ENCODE assay signal across 18 cellular contexts in the genomic region with DNA sequence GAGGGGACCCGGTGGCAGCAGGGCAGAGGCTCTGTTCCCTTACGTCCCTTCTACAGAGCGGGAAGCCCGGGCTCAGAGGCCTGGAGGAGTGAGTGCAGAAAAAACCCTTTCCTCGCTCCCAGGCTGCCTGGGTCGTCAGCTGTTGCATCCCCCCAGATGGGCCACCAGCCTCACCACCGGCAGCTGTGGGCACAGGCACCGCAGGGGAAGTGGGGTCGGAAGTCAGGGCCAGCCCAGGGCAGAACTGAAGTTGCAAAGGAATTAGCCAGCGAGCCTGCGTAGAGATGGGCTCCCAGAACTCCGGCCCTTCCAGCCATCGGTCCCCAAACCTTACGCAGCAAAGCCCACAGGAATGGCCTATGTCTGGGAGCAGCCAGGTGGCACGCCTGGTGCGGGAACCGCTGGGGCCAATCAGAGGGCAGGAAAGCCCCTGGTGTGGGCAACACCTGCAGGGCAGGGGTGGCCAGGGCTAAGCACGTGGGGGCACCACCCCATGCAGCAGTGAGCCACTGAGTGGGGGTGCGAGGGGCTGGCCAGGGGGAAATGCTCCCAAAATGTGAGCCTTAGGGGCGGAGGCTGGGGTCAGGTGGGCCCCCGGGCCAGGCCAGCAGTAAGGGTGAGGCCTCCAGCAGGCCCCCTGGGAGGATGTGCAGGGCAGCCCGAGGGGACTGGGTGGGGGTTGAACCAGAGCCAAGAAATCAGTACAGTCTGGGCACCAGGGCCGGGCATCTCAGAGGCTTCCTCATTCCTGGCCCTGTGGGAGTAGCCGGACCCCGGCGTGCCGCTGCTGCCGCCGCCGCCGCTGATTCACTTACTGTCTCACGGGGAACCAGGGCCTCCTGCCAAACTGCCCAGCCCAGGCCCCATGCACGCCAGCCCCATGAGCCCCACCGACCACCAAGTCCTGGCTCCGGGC. TPM values are rescaled to one million over a fixed set of nuclear protein-coding genes. Genes with fewer than 3 reads are reported as not detected.
DNase-seq lines count a peak whose midpoint lies in the region; ATAC-seq and TF ChIP-seq lines count a peak whose summit lies in the region.
"Had no signal": no experiment of that assay in that cellular context is flagged by ENCODE, and none has a peak within 500 bp of the region (broad histone marks: within the 10 kb centered on the region; RNA-seq: fewer than 3 reads in every experiment).

No MANE protein-coding gene starts in this region.

- peak; percentile 83 for ATAC-seq in RWPE2 (ENCODE audit: low read depth)
- peak; percentile 70 for ATAC-seq in esophagus mucosa
- ATAC-seq in GM18511 (IDR thresholded peaks at IDR 0.05; ENCODE audit: unreplicated experiment): no peak

- no peaks in the 10 kb centered on the region for H3K9me3 ChIP-seq in RWPE2 (ENCODE audit: severe bottlenecking)
- peaks cover 0 to 11% (median 9%) of the 10 kb centered on the region in 4 donors for H3K9me3 ChIP-seq in stomach
- H3K9me3 ChIP-seq: adrenal gland, suprapubic skin had no signal

- H3K4me3 ChIP-seq in RWPE2 (ENCODE audit: severe bottlenecking): no peak overlapping the region
- no peak overlapping the region for H3K4me3 ChIP-seq in stomach
- H3K4me3 ChIP-seq: adrenal gland, skin epidermis, suprapubic skin had no signal

- TF ChIP-seq CTCF in RWPE2 (IDR thresholded peaks at IDR 0.05; ENCODE audit: poor library complexity, severe bottlenecking) (no peak), stomach (IDR thresholded peaks at IDR 0.05) (no peak)

- DNase-seq in HT-29 (ENCODE audit: low spot score) (peak; percentile 87), RWPE2 (ENCODE audit: low spot score) (peak; percentile 92), stomach (peak; percentile 41), NCI-H1048 (lab: John Stamatoyannopoulos, UW) (no peak), GM03348 (ENCODE audit: low spot score) (no peak), NCI-H524 treated with DMSO at 0.1 percent for 48 hours (lab: John Stamatoyannopoulos, UW) (no peak)
- DNase-seq: activated CD4-positive, alpha-beta T cell treated with anti-CD3 and anti-CD28 coated beads for 4 hours; activated T-cell treated with anti-CD3 and anti-CD28 coated beads, Interleukin-2, amount 50 U/mL, for 48 hours; adrenal gland; CD4-positive, CD25-positive, alpha-beta regulatory T cell; effector CD4-positive, alpha-beta T cell; NCI-H1694; NCI-H82 had no signal

- no peaks in the 10 kb centered on the region for H3K27me3 ChIP-seq in RWPE2 (ENCODE audit: insufficient read depth, poor library complexity, severe bottlenecking)
- peaks cover 0 to 38% (median 0%) of the 10 kb centered on the region in 3 donors for H3K27me3 ChIP-seq in stomach
- H3K27me3 ChIP-seq: adrenal gland had no signal

- no peak for TF ChIP-seq POLR2A in stomach (IDR thresholded peaks at IDR 0.05)

- peaks cover 17% of the 10 kb centered on the region for H3K4me1 ChIP-seq in RWPE2 (ENCODE audit: insufficient read depth, poor library complexity, severe bottlenecking)
- H3K4me1 ChIP-seq in stomach: peaks cover 5 to 21% (median 11%) of the 10 kb centered on the region in 4 donors
- H3K4me1 ChIP-seq: adrenal gland, suprapubic skin had no signal

- WGBS in stomach, 5 donors: 58 to 79% (median 59%) methylated on average over 13 to 35 of the region's 35 CpGs

- TF ChIP-seq EP300 in stomach (IDR thresholded peaks at IDR 0.05): no peak

- H3K27ac ChIP-seq in RWPE2 (ENCODE audit: poor library complexity, severe bottlenecking): peak overlapping the region; percentile 78
- peak overlapping the region in 1 of 5 donors; percentile 10 for H3K27ac ChIP-seq in stomach
- H3K27ac ChIP-seq: adrenal gland, skin epidermis, suprapubic skin had no signal

- H3K36me3 ChIP-seq in RWPE2 (ENCODE audit: low read depth) (no peaks in the 10 kb centered on the region), stomach (no peaks in the 10 kb centered on the region)
- H3K36me3 ChIP-seq: adrenal gland, suprapubic skin had no signal

- intact Hi-C loops in stomach (cut with DNase I; ENCODE audit: low total_unique reads): no loop called here

RNA-seq across cellular contexts. Expression of a gene that starts 58.2 kb away (rescaled TPM):
- 17.4 and 31.4 TPM in 2 replicates for total RNA-seq in HT-29 (2014; rRNA removed; shearing (Covaris generic))
- total RNA-seq in esophagus mucosa (8.4 TPM), stomach (not detected)
- 1 to 10 TPM in 1 of 3 donors, under 1 TPM in 1, not detected in 1; 0.06 to 2.0 TPM for polyA plus RNA-seq in stomach
- total RNA-seq: CD4-positive, CD25-positive, alpha-beta regulatory T cell; G401 had no signal
- polyA plus RNA-seq: CD4-positive, CD25-positive, alpha-beta regulatory T cell had no signal

Comparison
In these comparisons a context has a peak if more than half of its experiments do, and no peak if none do; other contexts are left out.
1. DNase-seq: peak in HT-29 (single experiment), RWPE2 (single experiment) and stomach (single experiment); none in NCI-H1048 (single experiment), GM03348 (single experiment) and NCI-H524 treated with DMSO at 0.1 percent for 48 hours (single experiment).